ENCODE assay signal across 8 cellular contexts in genomic region chr1:91499904-91500755, GRCh38. TPM values are rescaled to one million over a fixed set of nuclear protein-coding genes. Genes with fewer than 3 reads are reported as not detected.
DNase-seq lines count a peak whose midpoint lies in the region; ATAC-seq and TF ChIP-seq lines count a peak whose summit lies in the region.

No MANE protein-coding gene starts in this region.

- H3K27me3 ChIP-seq in kidney epithelial cell (ENCODE audit: control insufficient read depth, insufficient read depth, low read length) (no peaks in the 10 kb centered on the region), upper lobe of right lung (no peaks in the 10 kb centered on the region)

- intact Hi-C loops in upper lobe of right lung (cut with DNase I), result no loop called here

- POLR2A ChIA-PET in AG04449 (lab: Yijun Ruan, JAX), result no interaction called here

- H3K27ac ChIP-seq in upper lobe of right lung, result peak overlapping the region; percentile 80

- no peaks in the 10 kb centered on the region for H3K9me3 ChIP-seq in upper lobe of right lung

- peaks cover 8% of the 10 kb centered on the region for H3K4me1 ChIP-seq in upper lobe of right lung

- CTCF ChIA-PET in AG04449 (lab: Yijun Ruan, JAX), result interaction anchor here (1.1 to 5.6 kb wide), 9 partner anchors 8 to 791 kb away, joined by 3 to 63 read pairs (median 5); no protein-coding TSS in a partner anchor

- H3K4me3 ChIP-seq in AG04449 (ENCODE audit: low read depth, low read length), result peak overlapping the region; percentile 88
- peak overlapping the region; percentile 77 for H3K4me3 ChIP-seq in WI38 (ENCODE audit: low read depth, low read length)
- peak overlapping the region; percentile 63 for H3K4me3 ChIP-seq in kidney epithelial cell (ENCODE audit: low read depth, low read length)
- H3K4me3 ChIP-seq in upper lobe of right lung, result peak overlapping the region; percentile 74

- no peaks in the 10 kb centered on the region for H3K36me3 ChIP-seq in kidney epithelial cell (ENCODE audit: control insufficient read depth, insufficient read depth, low read length)
- H3K36me3 ChIP-seq in upper lobe of right lung, result no peaks in the 10 kb centered on the region

- ATAC-seq in GM19023 (IDR thresholded peaks at IDR 0.05; ENCODE audit: unreplicated experiment), result peak; percentile 8
- peak; percentile 5 for ATAC-seq in HG03196 (IDR thresholded peaks at IDR 0.05; ENCODE audit: unreplicated experiment)
- peak; percentile 11 for ATAC-seq in upper lobe of right lung

- no peak for TF ChIP-seq CTCF in AG04449 (IDR thresholded peaks at IDR 0.05; ENCODE audit: insufficient read depth, low read length, missing control alignments)
- TF ChIP-seq CTCF in WI38 (IDR thresholded peaks at IDR 0.05; ENCODE audit: low read depth, low read length), result no peak
- TF ChIP-seq CTCF in kidney epithelial cell (IDR thresholded peaks at IDR 0.05; ENCODE audit: insufficient read depth, low read length, poor library complexity, severe bottlenecking), result no peak
- no peak for TF ChIP-seq CTCF in upper lobe of right lung (IDR thresholded peaks at IDR 0.05)

- DNase-seq in AG04449 (ENCODE audit: low read depth, low spot score) (no peak), kidney epithelial cell (ENCODE audit: low read depth) (no peak), upper lobe of right lung (no peak), DMS114 treated with DMSO at 0.1 percent for 48 hours (lab: John Stamatoyannopoulos, UW; ENCODE audit: unreplicated experiment) (no peak)
- no peak for DNase-seq in activated CD4-positive, alpha-beta T cell treated with anti-CD3 and anti-CD28 coated beads, Interleukin-2, amount 50 U/mL, for 1 hour

RNA-seq across cellular contexts. Expression of gene CDC7, which starts 0.5 kb away (rescaled TPM):
- total RNA-seq in kidney epithelial cell, result 5.7 and 6.1 TPM in 2 replicates
- 4.3 TPM for total RNA-seq in upper lobe of right lung
